Comparison of ENCODE assay signal across 11 cellular contexts in genomic region chr2:219289537-219290361, GRCh38. TPM values are rescaled to one million over a fixed set of nuclear protein-coding genes. Genes with fewer than 3 reads are reported as not detected.
DNase-seq lines count a peak whose midpoint lies in the region; ATAC-seq, FAIRE-seq and TF ChIP-seq lines count a peak whose summit lies in the region.
"Had no signal": no experiment of that assay in that cellular context is flagged by ENCODE, and none has a peak within 500 bp of the region (broad histone marks: within the 10 kb centered on the region; RNA-seq: fewer than 3 reads in every experiment).

No MANE protein-coding gene starts in this region.

- no peaks in the 10 kb centered on the region for H3K9me3 Mint-ChIP-seq in central memory CD8-positive, alpha-beta T cell
- H3K9me3 Mint-ChIP-seq: activated naive CD4-positive, alpha-beta T cell treated with anti-CD3 and anti-CD28 coated beads, Interleukin-2, amount 50 U/mL, for 24 hours had no signal

- WGBS in HepG2 (ENCODE audit: low lambda C conversion rate): 18% methylated on average over 16 of the region's 16 CpGs
- 25% methylated on average over 16 of the region's 16 CpGs for WGBS in urinary bladder

- no peak for TF ChIP-seq CTCF in HepG2 (CRISPR knock-in tag; IDR thresholded peaks at IDR 0.05)

- H3K79me2 ChIP-seq in HepG2 (ENCODE audit: insufficient read depth, low read length): no peaks in the 10 kb centered on the region

- BruUV-seq in HepG2 (replicated peaks; lab: Mats Ljungman, UMichigan): no TSS peak

- H3K4me1 Mint-ChIP-seq in central memory CD8-positive, alpha-beta T cell: peaks cover 15% of the 10 kb centered on the region

- intact Hi-C loops in HepG2 (cut with micrococcal nuclease; ENCODE audit: unreplicated experiment): loop anchor here (10.0 kb wide), 1 partner anchor 245 kb away; no protein-coding TSS in a partner anchor

- in situ Hi-C loops in HepG2 (cut with HindIII; ENCODE audit: extremely low pct_ligation_motif_present, low pct_unique_long_range_greater_than_20kb): no loop called here

- H4K20me1 ChIP-seq in HepG2 (ENCODE audit: insufficient read depth, low read length): no peaks in the 10 kb centered on the region

- TF ChIP-seq RAD21 in HepG2 (CRISPR knock-in tag; IDR thresholded peaks at IDR 0.05): no peak

- H3K36me3 Mint-ChIP-seq in central memory CD8-positive, alpha-beta T cell (ENCODE audit: insufficient read depth): peaks cover 7% of the 10 kb centered on the region
- H3K36me3 Mint-ChIP-seq: activated naive CD4-positive, alpha-beta T cell treated with anti-CD3 and anti-CD28 coated beads, Interleukin-2, amount 50 U/mL, for 24 hours had no signal

- H3K4me3 ChIP-seq in HepG2 (replicated peaks in 1 of 3; ENCODE audit: insufficient read depth in 1 of 3, low read depth in 2 of 3, low read length in 3 of 3) (no peak overlapping the region), urinary bladder (ENCODE audit: low read depth, low read length) (no peak overlapping the region)

- POLR2A ChIA-PET in HepG2 (lab: Yijun Ruan, JAX): interaction anchor here (1.3 to 1.7 kb wide), 2 partner anchors 11 to 40 kb away, joined by 3 to 4 read pairs; partner anchors contain the start of gene DNAJB2

- H3K9me3 ChIP-seq in HepG2 (ENCODE audit: low read length): no peaks in the 10 kb centered on the region

- H3K27me3 Mint-ChIP-seq in central memory CD8-positive, alpha-beta T cell: no peaks in the 10 kb centered on the region
- H3K27me3 Mint-ChIP-seq: activated naive CD4-positive, alpha-beta T cell treated with anti-CD3 and anti-CD28 coated beads, Interleukin-2, amount 50 U/mL, for 24 hours had no signal

- no peak for FAIRE-seq in HepG2 (lab: Jason Lieb, UNC)
- FAIRE-seq: A204.1, small intestine had no signal

- ATAC-seq in central memory CD8-positive, alpha-beta T cell (replicated peaks; ENCODE audit: extremely low read depth, poor library complexity, severe bottlenecking): no peak
- ATAC-seq in HepG2 (peak; percentile 10; the same call in 2 of the 3 replicates), GM19467 (IDR thresholded peaks at IDR 0.05; ENCODE audit: unreplicated experiment) (no peak)

- peaks cover 25% of the 10 kb centered on the region for H3K4me1 ChIP-seq in HepG2 (ENCODE audit: insufficient read depth, low read length)
- H3K4me1 ChIP-seq in urinary bladder (ENCODE audit: insufficient read depth): no peaks in the 10 kb centered on the region

- H3K27ac ChIP-seq in HepG2 (ENCODE audit: extremely low read length, insufficient read depth, low read length) (no peak overlapping the region), urinary bladder (ENCODE audit: low read depth) (peak overlapping the region; percentile 43)

- H3K27ac Mint-ChIP-seq in central memory CD8-positive, alpha-beta T cell (ENCODE audit: low read depth): peak overlapping the region; percentile 46
- H3K27ac Mint-ChIP-seq: activated naive CD4-positive, alpha-beta T cell treated with anti-CD3 and anti-CD28 coated beads, Interleukin-2, amount 50 U/mL, for 24 hours had no signal

- peak overlapping the region; percentile 28; the same call in 1 of the 2 replicates for H3K4me2 ChIP-seq in HepG2 (ENCODE audit: low read depth, low read length)

- no peak for TF ChIP-seq POLR2A in HepG2 (IDR thresholded peaks at IDR 0.05; ENCODE audit: insufficient read depth in 1 of 2, low read depth in 2 of 2, low read length in 2 of 2)

- TF ChIP-seq EP300 in HepG2 (IDR thresholded peaks at IDR 0.05; ENCODE audit: low read depth in 2 of 2, low read length in 2 of 2) (no peak), HepG2 (CRISPR knock-in tag; IDR thresholded peaks at IDR 0.05; ENCODE audit: borderline replicate concordance) (no peak)

- H3K9ac ChIP-seq in HepG2 (ENCODE audit: insufficient read depth, low read depth, low read length): no peak overlapping the region

- H3K36me3 ChIP-seq in HepG2 (replicated peaks in 1 of 2; ENCODE audit: control insufficient read depth in 1 of 2, insufficient read depth in 2 of 2, low read length in 2 of 2): peaks cover 0 to 2% of the 10 kb centered on the region in 2 experiments; a peak in 2 of 5 replicates
- H3K36me3 ChIP-seq in urinary bladder (ENCODE audit: insufficient read depth): no peaks in the 10 kb centered on the region

- H2AFZ ChIP-seq in HepG2 (ENCODE audit: low read length): no peak overlapping the region

- DNase-seq in NCI-H1092 treated with DMSO at 0.1 percent for 48 hours (lab: John Stamatoyannopoulos, UW): peak; percentile 20
- DNase-seq in NCI-H1092 (lab: John Stamatoyannopoulos, UW): no peak
- DNase-seq in central memory CD8-positive, alpha-beta T cell (ENCODE audit: low spot score in 2 of 2): no peak
- DNase-seq in HepG2 (ENCODE audit: low spot score): no peak
- no peak for DNase-seq in SIG-M5 (lab: John Stamatoyannopoulos, UW)
- no peak for DNase-seq in T-helper 9 cell
- DNase-seq: small intestine had no signal

- CTCF ChIA-PET in HepG2 (lab: Yijun Ruan, JAX; ENCODE audit: low intra/inter-chr PET ratio, low total read pairs): no interaction called here

- H3K4me3 Mint-ChIP-seq in central memory CD8-positive, alpha-beta T cell: no peak overlapping the region
- H3K4me3 Mint-ChIP-seq: activated naive CD4-positive, alpha-beta T cell treated with anti-CD3 and anti-CD28 coated beads, Interleukin-2, amount 50 U/mL, for 24 hours had no signal

- peaks cover 0 to 42% of the 10 kb centered on the region in 2 experiments; a peak in 4 of 5 replicates for H3K27me3 ChIP-seq in HepG2 (ENCODE audit: control insufficient read depth in 1 of 2, insufficient read depth in 2 of 2, low read length in 2 of 2)

RNA-seq across cellular contexts. Expression of gene DNAJB2, which starts 10.6 kb away (rescaled TPM):
- 18.6 and 21.3 TPM in 2 replicates for total RNA-seq in HepG2 (2016; rRNA removed; fragmentation: Illumina TruSeq; extraction: Trizol)
- total RNA-seq in HepG2 (2016; cell fraction: cytosol; rRNA removed; fragmentation: Illumina TruSeq; extraction: Trizol; ENCODE audit: low read depth): 11.0 and 12.3 TPM in 2 replicates
- total RNA-seq in HepG2 (2016; cell fraction: insoluble cytoplasmic fraction; rRNA removed; fragmentation: Illumina TruSeq; extraction: Trizol): 17.1 and 21.1 TPM in 2 replicates
- 18.1 and 22.0 TPM in 2 replicates for total RNA-seq in HepG2 (2016; cell fraction: membrane; rRNA removed; fragmentation: Illumina TruSeq; extraction: Trizol)
- 14.6 and 15.9 TPM in 2 replicates for total RNA-seq in HepG2 (2016; cell fraction: nucleus; rRNA removed; fragmentation: Illumina TruSeq; extraction: Trizol)
- 31.1 and 55.2 TPM in 2 replicates for polyA plus RNA-seq in HepG2 (2011; rRNA removed)
- polyA plus RNA-seq in HepG2 (2011; cell fraction: cytosol; rRNA removed): 30.3 and 35.7 TPM in 2 replicates
- 135 and 143 TPM in 2 replicates for polyA plus RNA-seq in HepG2 (2011; cell fraction: nucleus; rRNA removed)
- 29.8 and 56.4 TPM in 2 replicates for polyA plus RNA-seq in HepG2 (2012)
- polyA plus RNA-seq in HepG2 (2016; cell fraction: cytosol; fragmentation: Illumina TruSeq; extraction: Trizol; ENCODE audit: low read depth): 12.6 and 15.8 TPM in 2 replicates
- 26.8 and 30.7 TPM in 2 replicates for polyA plus RNA-seq in HepG2 (2016; cell fraction: insoluble cytoplasmic fraction; fragmentation: Illumina TruSeq; extraction: Trizol; ENCODE audit: low read depth)
- 23.9 and 24.2 TPM in 2 replicates for polyA plus RNA-seq in HepG2 (2016; cell fraction: membrane; fragmentation: Illumina TruSeq; extraction: Trizol; ENCODE audit: low read depth)
- polyA plus RNA-seq in HepG2 (2016; cell fraction: nucleus; fragmentation: Illumina TruSeq; extraction: Trizol; ENCODE audit: insufficient read depth, low read depth): 42.9 and 50.3 TPM in 2 replicates
- polyA minus RNA-seq in HepG2 (2011; rRNA and poly(A)+ RNA removed; ENCODE audit: low replicate concordance): 17.7 and 40.8 TPM in 2 replicates
- polyA minus RNA-seq in HepG2 (2011; cell fraction: cytosol; rRNA and poly(A)+ RNA removed): 14.7 and 20.1 TPM in 2 replicates
- 23.2 and 30.5 TPM in 2 replicates for polyA minus RNA-seq in HepG2 (2011; cell fraction: nucleus; rRNA and poly(A)+ RNA removed)
- total RNA-seq in urinary bladder: 38.7 TPM
- polyA plus RNA-seq in urinary bladder: 76.9 TPM

RNA-seq across cellular contexts. Expression of gene PTPRN, which starts 19.5 kb away (rescaled TPM):
- not detected in 2 replicates for total RNA-seq in HepG2 (2016; rRNA removed; fragmentation: Illumina TruSeq; extraction: Trizol)
- not detected in 2 replicates for total RNA-seq in HepG2 (2016; cell fraction: cytosol; rRNA removed; fragmentation: Illumina TruSeq; extraction: Trizol; ENCODE audit: low read depth)
- total RNA-seq in HepG2 (2016; cell fraction: insoluble cytoplasmic fraction; rRNA removed; fragmentation: Illumina TruSeq; extraction: Trizol): not detected in 2 replicates
- not detected in 2 replicates for total RNA-seq in HepG2 (2016; cell fraction: membrane; rRNA removed; fragmentation: Illumina TruSeq; extraction: Trizol)
- total RNA-seq in HepG2 (2016; cell fraction: nucleus; rRNA removed; fragmentation: Illumina TruSeq; extraction: Trizol): not detected in 2 replicates
- 0.24 and 0.26 TPM in 2 replicates for polyA plus RNA-seq in HepG2 (2011; rRNA removed)
- polyA plus RNA-seq in HepG2 (2011; cell fraction: cytosol; rRNA removed): 0.05 and 0.10 TPM in 2 replicates
- polyA plus RNA-seq in HepG2 (2011; cell fraction: nucleus; rRNA removed): 0.08 and 0.12 TPM in 2 replicates
- polyA plus RNA-seq in HepG2 (2012): 0.51 and 0.74 TPM in 2 replicates
- polyA plus RNA-seq in HepG2 (2016; cell fraction: cytosol; fragmentation: Illumina TruSeq; extraction: Trizol; ENCODE audit: low read depth): not detected in 2 replicates
- not detected in 2 replicates for polyA plus RNA-seq in HepG2 (2016; cell fraction: insoluble cytoplasmic fraction; fragmentation: Illumina TruSeq; extraction: Trizol; ENCODE audit: low read depth)
- not detected in 2 replicates for polyA plus RNA-seq in HepG2 (2016; cell fraction: membrane; fragmentation: Illumina TruSeq; extraction: Trizol; ENCODE audit: low read depth)
- not detected in 2 replicates for polyA plus RNA-seq in HepG2 (2016; cell fraction: nucleus; fragmentation: Illumina TruSeq; extraction: Trizol; ENCODE audit: insufficient read depth, low read depth)
- polyA minus RNA-seq in HepG2 (2011; rRNA and poly(A)+ RNA removed; ENCODE audit: low replicate concordance): 0.06 TPM in 1 of 2 replicates, not detected in the other
- polyA minus RNA-seq in HepG2 (2011; cell fraction: cytosol; rRNA and poly(A)+ RNA removed): not detected in 2 replicates
- polyA minus RNA-seq in HepG2 (2011; cell fraction: nucleus; rRNA and poly(A)+ RNA removed): not detected in 2 replicates
- 1.0 TPM for total RNA-seq in urinary bladder
- polyA plus RNA-seq in urinary bladder: 2.1 TPM

RNA-seq across cellular contexts. Expression of gene TUBA4A, which starts 36.0 kb away (rescaled TPM):
- total RNA-seq in HepG2 (2016; rRNA removed; fragmentation: Illumina TruSeq; extraction: Trizol) (0.97 and 1.3 TPM in 2 replicates), urinary bladder (4.8 TPM)
- total RNA-seq in HepG2 (2016; cell fraction: cytosol; rRNA removed; fragmentation: Illumina TruSeq; extraction: Trizol; ENCODE audit: low read depth): 0.10 and 0.18 TPM in 2 replicates
- total RNA-seq in HepG2 (2016; cell fraction: insoluble cytoplasmic fraction; rRNA removed; fragmentation: Illumina TruSeq; extraction: Trizol): 1.2 and 2.1 TPM in 2 replicates
- total RNA-seq in HepG2 (2016; cell fraction: membrane; rRNA removed; fragmentation: Illumina TruSeq; extraction: Trizol): 0.34 and 0.52 TPM in 2 replicates
- total RNA-seq in HepG2 (2016; cell fraction: nucleus; rRNA removed; fragmentation: Illumina TruSeq; extraction: Trizol): 0.78 and 0.81 TPM in 2 replicates
- polyA plus RNA-seq in HepG2 (2011; rRNA removed) (12.7 and 19.5 TPM in 2 replicates), urinary bladder (41.9 TPM)
- polyA plus RNA-seq in HepG2 (2011; cell fraction: cytosol; rRNA removed): 10.0 and 11.2 TPM in 2 replicates
- 37.1 and 38.2 TPM in 2 replicates for polyA plus RNA-seq in HepG2 (2011; cell fraction: nucleus; rRNA removed)
- polyA plus RNA-seq in HepG2 (2012): 15.6 and 17.6 TPM in 2 replicates
- polyA plus RNA-seq in HepG2 (2016; cell fraction: cytosol; fragmentation: Illumina TruSeq; extraction: Trizol; ENCODE audit: low read depth): 0.87 and 1.3 TPM in 2 replicates
- 2.8 TPM in 2 replicates for polyA plus RNA-seq in HepG2 (2016; cell fraction: insoluble cytoplasmic fraction; fragmentation: Illumina TruSeq; extraction: Trizol; ENCODE audit: low read depth)
- polyA plus RNA-seq in HepG2 (2016; cell fraction: membrane; fragmentation: Illumina TruSeq; extraction: Trizol; ENCODE audit: low read depth): 0.76 and 1.1 TPM in 2 replicates
- 1.9 and 3.4 TPM in 2 replicates for polyA plus RNA-seq in HepG2 (2016; cell fraction: nucleus; fragmentation: Illumina TruSeq; extraction: Trizol; ENCODE audit: insufficient read depth, low read depth)
- 6.5 and 116 TPM in 2 replicates for polyA minus RNA-seq in HepG2 (2011; rRNA and poly(A)+ RNA removed; ENCODE audit: low replicate concordance)
- 1.8 and 2.1 TPM in 2 replicates for polyA minus RNA-seq in HepG2 (2011; cell fraction: cytosol; rRNA and poly(A)+ RNA removed)
- polyA minus RNA-seq in HepG2 (2011; cell fraction: nucleus; rRNA and poly(A)+ RNA removed): 2.0 and 3.0 TPM in 2 replicates

RNA-seq across cellular contexts. Expression of gene TUBA4B, which starts 36.7 kb away (rescaled TPM):
- total RNA-seq in HepG2 (2016; rRNA removed; fragmentation: Illumina TruSeq; extraction: Trizol) (0.18 and 0.29 TPM in 2 replicates), urinary bladder (not detected)
- 0.30 and 0.35 TPM in 2 replicates for total RNA-seq in HepG2 (2016; cell fraction: cytosol; rRNA removed; fragmentation: Illumina TruSeq; extraction: Trizol; ENCODE audit: low read depth)
- total RNA-seq in HepG2 (2016; cell fraction: insoluble cytoplasmic fraction; rRNA removed; fragmentation: Illumina TruSeq; extraction: Trizol): 0.18 and 0.24 TPM in 2 replicates
- 0.34 and 0.41 TPM in 2 replicates for total RNA-seq in HepG2 (2016; cell fraction: membrane; rRNA removed; fragmentation: Illumina TruSeq; extraction: Trizol)
- 0.28 TPM in 1 of 2 replicates, not detected in the other for total RNA-seq in HepG2 (2016; cell fraction: nucleus; rRNA removed; fragmentation: Illumina TruSeq; extraction: Trizol)
- polyA plus RNA-seq in HepG2 (2011; rRNA removed) (0.18 and 0.22 TPM in 2 replicates), urinary bladder (not detected)
- polyA plus RNA-seq in HepG2 (2011; cell fraction: cytosol; rRNA removed): 0.32 and 0.55 TPM in 2 replicates
- polyA plus RNA-seq in HepG2 (2011; cell fraction: nucleus; rRNA removed): 0.19 and 0.21 TPM in 2 replicates
- polyA plus RNA-seq in HepG2 (2012): not detected in 2 replicates
- 0.10 and 0.15 TPM in 2 replicates for polyA plus RNA-seq in HepG2 (2016; cell fraction: cytosol; fragmentation: Illumina TruSeq; extraction: Trizol; ENCODE audit: low read depth)
- polyA plus RNA-seq in HepG2 (2016; cell fraction: insoluble cytoplasmic fraction; fragmentation: Illumina TruSeq; extraction: Trizol; ENCODE audit: low read depth): 0.27 and 0.32 TPM in 2 replicates
- 0.21 and 0.30 TPM in 2 replicates for polyA plus RNA-seq in HepG2 (2016; cell fraction: membrane; fragmentation: Illumina TruSeq; extraction: Trizol; ENCODE audit: low read depth)
- polyA plus RNA-seq in HepG2 (2016; cell fraction: nucleus; fragmentation: Illumina TruSeq; extraction: Trizol; ENCODE audit: insufficient read depth, low read depth): 0.57 TPM in 1 of 2 replicates, not detected in the other
- polyA minus RNA-seq in HepG2 (2011; rRNA and poly(A)+ RNA removed; ENCODE audit: low replicate concordance): 0.19 TPM in 1 of 2 replicates, not detected in the other
- polyA minus RNA-seq in HepG2 (2011; cell fraction: cytosol; rRNA and poly(A)+ RNA removed): not detected in 2 replicates
- polyA minus RNA-seq in HepG2 (2011; cell fraction: nucleus; rRNA and poly(A)+ RNA removed): not detected in 2 replicates

RNA-seq across cellular contexts. Expression of gene RESP18, which starts 42.8 kb away (rescaled TPM):
- total RNA-seq in HepG2 (2016; rRNA removed; fragmentation: Illumina TruSeq; extraction: Trizol) (not detected in 2 replicates), urinary bladder (not detected)
- not detected in 2 replicates for total RNA-seq in HepG2 (2016; cell fraction: cytosol; rRNA removed; fragmentation: Illumina TruSeq; extraction: Trizol; ENCODE audit: low read depth)
- total RNA-seq in HepG2 (2016; cell fraction: insoluble cytoplasmic fraction; rRNA removed; fragmentation: Illumina TruSeq; extraction: Trizol): not detected in 2 replicates
- not detected in 2 replicates for total RNA-seq in HepG2 (2016; cell fraction: membrane; rRNA removed; fragmentation: Illumina TruSeq; extraction: Trizol)
- total RNA-seq in HepG2 (2016; cell fraction: nucleus; rRNA removed; fragmentation: Illumina TruSeq; extraction: Trizol): not detected in 2 replicates
- polyA plus RNA-seq in HepG2 (2011; rRNA removed) (not detected in 2 replicates), urinary bladder (not detected)
- polyA plus RNA-seq in HepG2 (2011; cell fraction: cytosol; rRNA removed): not detected in 2 replicates
- not detected in 2 replicates for polyA plus RNA-seq in HepG2 (2011; cell fraction: nucleus; rRNA removed)
- not detected in 2 replicates for polyA plus RNA-seq in HepG2 (2012)
- polyA plus RNA-seq in HepG2 (2016; cell fraction: cytosol; fragmentation: Illumina TruSeq; extraction: Trizol; ENCODE audit: low read depth): not detected in 2 replicates
- polyA plus RNA-seq in HepG2 (2016; cell fraction: insoluble cytoplasmic fraction; fragmentation: Illumina TruSeq; extraction: Trizol; ENCODE audit: low read depth): not detected in 2 replicates
- polyA plus RNA-seq in HepG2 (2016; cell fraction: membrane; fragmentation: Illumina TruSeq; extraction: Trizol; ENCODE audit: low read depth): not detected in 2 replicates
- not detected in 2 replicates for polyA plus RNA-seq in HepG2 (2016; cell fraction: nucleus; fragmentation: Illumina TruSeq; extraction: Trizol; ENCODE audit: insufficient read depth, low read depth)
- not detected in 2 replicates for polyA minus RNA-seq in HepG2 (2011; rRNA and poly(A)+ RNA removed; ENCODE audit: low replicate concordance)
- polyA minus RNA-seq in HepG2 (2011; cell fraction: cytosol; rRNA and poly(A)+ RNA removed): not detected in 2 replicates
- polyA minus RNA-seq in HepG2 (2011; cell fraction: nucleus; rRNA and poly(A)+ RNA removed): not detected in 2 replicates
